Comparison of ENCODE assay signal across 1 cellular context in genomic region chr20:5078399-5078958, GRCh38.
TF ChIP-seq lines count a peak whose summit lies in the region.

No MANE protein-coding gene starts in this region.

TF ChIP-seq in HepG2, 621 proteins besides CTCF, POLR2A, EP300 and RAD21 (continued from another document and continues in another):
- TF ChIP-seq ZNF639 (CRISPR knock-in tag; conservative IDR thresholded peaks at IDR 0.05): peak; percentile 54; the same call in 1 of the 2 replicates
- no peak for TF ChIP-seq ZBTB7B (CRISPR knock-in tag; IDR thresholded peaks at IDR 0.05)
- no peak for TF ChIP-seq ARID3A (IDR thresholded peaks at IDR 0.05; ENCODE audit: low read depth, low read length)
- no peak for TF ChIP-seq CBX1 (IDR thresholded peaks at IDR 0.05; ENCODE audit: low read depth)
- TF ChIP-seq SYNCRIP (IDR thresholded peaks at IDR 0.05; ENCODE audit: insufficient read depth, low read depth, low read length): no peak
- TF ChIP-seq ERF (CRISPR knock-in tag; IDR thresholded peaks at IDR 0.05): no peak
- TF ChIP-seq ZXDC (CRISPR knock-in tag; IDR thresholded peaks at IDR 0.05): no peak
- no peak for TF ChIP-seq ZNF749 (CRISPR knock-in tag; IDR thresholded peaks at IDR 0.05; ENCODE audit: borderline replicate concordance)
- no peak for TF ChIP-seq ZNF281 (CRISPR knock-in tag; IDR thresholded peaks at IDR 0.05; ENCODE audit: borderline replicate concordance)
- TF ChIP-seq ZFP62 (CRISPR knock-in tag; IDR thresholded peaks at IDR 0.05): no peak
- TF ChIP-seq CHD2 (IDR thresholded peaks at IDR 0.05; ENCODE audit: low read depth, low read length): no peak
- TF ChIP-seq TCF7L2 (IDR thresholded peaks at IDR 0.05; ENCODE audit: low read depth, low read length): no peak
- TF ChIP-seq ZNF782 (CRISPR knock-in tag; IDR thresholded peaks at IDR 0.05; ENCODE audit: borderline replicate concordance): no peak
- no peak for TF ChIP-seq NRL (CRISPR knock-in tag; IDR thresholded peaks at IDR 0.05; ENCODE audit: borderline replicate concordance)
- no peak for TF ChIP-seq XBP1 (CRISPR knock-in tag; IDR thresholded peaks at IDR 0.05)
- TF ChIP-seq RBAK (CRISPR knock-in tag; IDR thresholded peaks at IDR 0.05): no peak
- no peak for TF ChIP-seq CEBPG (CRISPR knock-in tag; IDR thresholded peaks at IDR 0.05)
- no peak for TF ChIP-seq HMGA1 (CRISPR knock-in tag; conservative IDR thresholded peaks at IDR 0.05)
- TF ChIP-seq ZNF557 (CRISPR knock-in tag; IDR thresholded peaks at IDR 0.05): no peak
- TF ChIP-seq POGZ (CRISPR knock-in tag; IDR thresholded peaks at IDR 0.05): 0 out of 2 replicates have a peak, but pooled peaks have one; percentile 34
- TF ChIP-seq ZNF891 (CRISPR knock-in tag; IDR thresholded peaks at IDR 0.05): no peak
- no peak for TF ChIP-seq HHEX (CRISPR knock-in tag; IDR thresholded peaks at IDR 0.05)
- TF ChIP-seq CSRNP1 (CRISPR knock-in tag; IDR thresholded peaks at IDR 0.05): no peak
- TF ChIP-seq ZNF772 (CRISPR knock-in tag; IDR thresholded peaks at IDR 0.05): no peak
- TF ChIP-seq MATR3 (CRISPR knock-in tag; IDR thresholded peaks at IDR 0.05): no peak
- TF ChIP-seq ZNF609 (CRISPR knock-in tag; IDR thresholded peaks at IDR 0.05; ENCODE audit: borderline replicate concordance): no peak
- no peak for TF ChIP-seq ZNF549 (CRISPR knock-in tag; IDR thresholded peaks at IDR 0.05)
- TF ChIP-seq TFAP4 (IDR thresholded peaks at IDR 0.05; ENCODE audit: borderline replicate concordance, low read depth): no peak
- no peak for TF ChIP-seq ETS1 (CRISPR knock-in tag; IDR thresholded peaks at IDR 0.05)
- TF ChIP-seq USF2 (IDR thresholded peaks at IDR 0.05; ENCODE audit: low read depth, low read length): no peak
- no peak for TF ChIP-seq USF2 (CRISPR knock-in tag; IDR thresholded peaks at IDR 0.05; ENCODE audit: borderline replicate concordance)
- TF ChIP-seq NCOA1 (CRISPR knock-in tag; IDR thresholded peaks at IDR 0.05): peak; percentile 52; the same call in 1 of the 2 replicates
- TF ChIP-seq SMARCC2 (IDR thresholded peaks at IDR 0.05): no peak
- TF ChIP-seq TEAD3 (CRISPR knock-in tag; optimal IDR thresholded peaks at IDR 0.05; ENCODE audit: borderline replicate concordance): peak; percentile 44
- TF ChIP-seq ZNF574 (CRISPR knock-in tag; IDR thresholded peaks at IDR 0.05): peak; percentile 41; the same call in 1 of the 2 replicates
